In genomic region chr4:88939697-88940096, GRCh38 we compare ENCODE assay signal across 24 cellular contexts.
DNase-seq lines count a peak whose midpoint lies in the region; TF ChIP-seq lines count a peak whose summit lies in the region.
"Had no signal": no experiment of that assay in that cellular context is flagged by ENCODE, and none has a peak within 500 bp of the region (broad histone marks: within the 10 kb centered on the region; RNA-seq: fewer than 3 reads in every experiment).

No MANE protein-coding gene starts in this region.

- no peak overlapping the region for H3K9ac ChIP-seq in adipocyte (ENCODE audit: low read length)

- POLR2A ChIA-PET in AG04449 (lab: Yijun Ruan, JAX) = no interaction called here

- no peaks in the 10 kb centered on the region for H3K9me3 Mint-ChIP-seq in activated T-helper 2 cell treated with anti-CD3 and anti-CD28 coated beads, Interferon-gamma antibody, Interleukin-2, Interleukin-4, amounts not matched to agents 10 μg/mL and 5 μg/mL and 100 μg/mL, durations not matched to agents 14 hours and 24 hours and 36 hours
- H3K9me3 Mint-ChIP-seq: activated T-cell treated with anti-CD3 and anti-CD28 coated beads, Interleukin-2, amount 50 U/mL, for 72 hours; effector memory CD8-positive, alpha-beta T cell; neural crest cell had no signal

- intact Hi-C loops in activated T-helper 2 cell treated with anti-CD3 and anti-CD28 coated beads, Interferon-gamma antibody, Interleukin-2, Interleukin-4, amounts not matched to agents 10 μg/mL and 5 μg/mL and 100 μg/mL, durations not matched to agents 14 hours and 24 hours and 36 hours (cut with micrococcal nuclease) = no loop called here

- peaks cover 6% of the 10 kb centered on the region for H3K4me1 Mint-ChIP-seq in activated T-helper 2 cell treated with anti-CD3 and anti-CD28 coated beads, Interferon-gamma antibody, Interleukin-2, Interleukin-4, amounts not matched to agents 10 μg/mL and 5 μg/mL and 100 μg/mL, durations not matched to agents 14 hours and 24 hours and 36 hours (ENCODE audit: low read depth)
- H3K4me1 Mint-ChIP-seq: neural crest cell had no signal

- H3K4me3 ChIP-seq in AG04449 (ENCODE audit: low read depth, low read length) (no peak overlapping the region), adipocyte (ENCODE audit: low read length) (no peak overlapping the region)
- H3K4me3 ChIP-seq: coronary artery, K562, lung, right lobe of liver, SJCRH30, thoracic aorta, vagina had no signal

- peaks cover 28% of the 10 kb centered on the region for H3K4me1 ChIP-seq in adipocyte (ENCODE audit: control insufficient read depth, insufficient read depth, low read length)
- H3K4me1 ChIP-seq: right lobe of liver, SJCRH30, vagina had no signal

- H3K27me3 ChIP-seq in adipocyte (replicated peaks; ENCODE audit: control insufficient read depth, insufficient read depth, low read length) = no peaks in the 10 kb centered on the region
- H3K27me3 ChIP-seq: right lobe of liver, SJCRH30, vagina had no signal

- H3K27ac Mint-ChIP-seq in activated T-helper 2 cell treated with anti-CD3 and anti-CD28 coated beads, Interferon-gamma antibody, Interleukin-2, Interleukin-4, amounts not matched to agents 10 μg/mL and 5 μg/mL and 100 μg/mL, durations not matched to agents 14 hours and 24 hours and 36 hours = no peak overlapping the region
- H3K27ac Mint-ChIP-seq: activated CD4-positive, alpha-beta T cell treated with anti-CD3 and anti-CD28 coated beads for 36 hours; activated naive CD8-positive, alpha-beta T cell treated with anti-CD3 and anti-CD28 coated beads, Interleukin-2, amount 10 ng/mL, durations not matched to agents 7 days and 5 days; activated T-cell treated with anti-CD3 and anti-CD28 coated beads, Interleukin-2, amount 50 U/mL, for 72 hours had no signal

- DNase-seq in AG04449 (ENCODE audit: low read depth, low spot score) = peak; percentile 24
- DNase-seq in EL = peak; percentile 31
- peak; percentile 44 for DNase-seq in adipocyte (ENCODE audit: low read depth)
- DNase-seq in fibroblast of peridontal ligament (ENCODE audit: extremely low read depth) = peak; percentile 56
- DNase-seq in middle frontal gyrus (ENCODE audit: extremely low spot score, low spot score) = no peak
- DNase-seq in NCI-H2171 (lab: John Stamatoyannopoulos, UW) = no peak
- DNase-seq in activated gamma-delta T cell (lab: John Stamatoyannopoulos, UW) = no peak
- no peak for DNase-seq in activated T-helper 2 cell treated with anti-CD3 and anti-CD28 coated beads, Interferon-gamma antibody, Interleukin-2, Interleukin-4, amounts not matched to agents 10 μg/mL and 5 μg/mL and 100 μg/mL, durations not matched to agents 14 hours and 24 hours and 36 hours (ENCODE audit: low spot score)
- DNase-seq: activated CD4-positive, alpha-beta T cell treated with anti-CD3 and anti-CD28 coated beads for 36 hours; activated naive CD8-positive, alpha-beta T cell treated with anti-CD3 and anti-CD28 coated beads, Interleukin-2, amount 10 ng/mL, durations not matched to agents 7 days and 5 days; activated T-cell treated with anti-CD3 and anti-CD28 coated beads, Interleukin-2, amount 50 U/mL, for 72 hours; effector memory CD8-positive, alpha-beta T cell; glutamatergic neuron; NCI-H526; posterior cingulate gyrus; right lobe of liver; SJCRH30; stimulated activated naive CD4-positive, alpha-beta T cell treated with Interleukin-2 at 50 U/mL for 16 hours had no signal

- no peaks in the 10 kb centered on the region for H3K27me3 Mint-ChIP-seq in activated T-helper 2 cell treated with anti-CD3 and anti-CD28 coated beads, Interferon-gamma antibody, Interleukin-2, Interleukin-4, amounts not matched to agents 10 μg/mL and 5 μg/mL and 100 μg/mL, durations not matched to agents 14 hours and 24 hours and 36 hours (ENCODE audit: low read depth)
- H3K27me3 Mint-ChIP-seq: activated CD4-positive, alpha-beta T cell treated with anti-CD3 and anti-CD28 coated beads for 36 hours had no signal

- no peak overlapping the region for H3K4me3 Mint-ChIP-seq in activated T-helper 2 cell treated with anti-CD3 and anti-CD28 coated beads, Interferon-gamma antibody, Interleukin-2, Interleukin-4, amounts not matched to agents 10 μg/mL and 5 μg/mL and 100 μg/mL, durations not matched to agents 14 hours and 24 hours and 36 hours (ENCODE audit: low read depth)
- H3K4me3 Mint-ChIP-seq: activated CD4-positive, alpha-beta T cell treated with anti-CD3 and anti-CD28 coated beads for 36 hours; activated naive CD8-positive, alpha-beta T cell treated with anti-CD3 and anti-CD28 coated beads, Interleukin-2, amount 10 ng/mL, durations not matched to agents 7 days and 5 days; effector memory CD8-positive, alpha-beta T cell; neural crest cell had no signal

- no peaks in the 10 kb centered on the region for H3K9me3 ChIP-seq in adipocyte (ENCODE audit: control insufficient read depth, low read length)
- H3K9me3 ChIP-seq: right lobe of liver, SJCRH30, thoracic aorta, vagina had no signal

- no peak for TF ChIP-seq CTCF in AG04449 (IDR thresholded peaks at IDR 0.05; ENCODE audit: insufficient read depth, low read length, missing control alignments)

- no peaks in the 10 kb centered on the region for H3K36me3 ChIP-seq in adipocyte (ENCODE audit: control insufficient read depth, insufficient read depth, low read length, severe bottlenecking)
- H3K36me3 ChIP-seq: right lobe of liver, thoracic aorta, vagina had no signal

- H3K36me3 Mint-ChIP-seq in activated T-helper 2 cell treated with anti-CD3 and anti-CD28 coated beads, Interferon-gamma antibody, Interleukin-2, Interleukin-4, amounts not matched to agents 10 μg/mL and 5 μg/mL and 100 μg/mL, durations not matched to agents 14 hours and 24 hours and 36 hours (ENCODE audit: low read depth) = no peaks in the 10 kb centered on the region
- H3K36me3 Mint-ChIP-seq: activated naive CD8-positive, alpha-beta T cell treated with anti-CD3 and anti-CD28 coated beads, Interleukin-2, amount 10 ng/mL, durations not matched to agents 7 days and 5 days had no signal

- CTCF ChIA-PET in AG04449 (lab: Yijun Ruan, JAX) = no interaction called here

Comparison
In these comparisons a context has a peak if more than half of its experiments do, and no peak if none do; other contexts are left out.
1. DNase-seq: peak in AG04449 (single experiment), EL (single experiment), adipocyte (single experiment) and fibroblast of peridontal ligament (single experiment); none in middle frontal gyrus (single experiment), NCI-H2171 (single experiment), activated gamma-delta T cell (single experiment) and activated T-helper 2 cell treated with anti-CD3 and anti-CD28 coated beads, Interferon-gamma antibody, Interleukin-2, Interleukin-4, amounts not matched to agents 10 μg/mL and 5 μg/mL and 100 μg/mL, durations not matched to agents 14 hours and 24 hours and 36 hours (single experiment).